Comparison of ENCODE assay signal across 1 cellular context in the genomic region with DNA sequence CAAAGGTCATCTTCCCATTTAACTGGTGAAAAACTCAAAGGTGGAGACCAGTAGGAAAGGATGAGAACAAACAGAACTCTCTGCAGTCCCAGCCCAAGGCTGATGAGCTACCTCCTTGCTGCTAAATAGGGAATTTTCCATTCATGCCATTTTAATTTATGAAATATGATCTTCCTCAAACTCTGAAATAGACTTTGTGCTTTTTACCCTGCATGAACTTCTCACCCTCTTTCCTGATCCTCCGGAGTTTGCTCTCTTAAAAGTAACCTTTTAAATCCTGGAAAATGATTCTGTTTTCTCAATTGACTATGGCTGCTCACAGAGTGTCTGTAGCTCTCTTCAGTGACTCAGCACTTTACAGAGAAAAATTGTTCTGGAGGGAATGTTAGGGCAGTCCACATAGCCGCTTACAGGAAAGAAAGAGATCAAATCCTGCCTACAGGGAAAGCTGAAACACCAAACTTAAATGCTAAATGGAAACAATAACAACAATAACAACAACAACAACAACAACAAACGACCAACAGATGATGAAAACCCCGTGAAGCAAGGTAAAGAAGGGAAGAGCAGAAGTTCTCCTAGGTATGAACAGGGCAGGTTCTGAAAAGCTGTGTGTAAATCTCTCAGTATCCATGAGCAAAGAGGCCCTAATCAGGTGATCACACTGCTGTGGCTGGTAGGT.
A peak's percentile ranks its signal among the peaks of the same experiment; 100 is the strongest.
TF ChIP-seq lines count a peak whose summit lies in the region.

No MANE protein-coding gene starts in this region.

TF ChIP-seq in HepG2, 621 proteins besides CTCF, POLR2A, EP300 and RAD21 (continued from another document and continues in another):
- TF ChIP-seq, protein P1, sequence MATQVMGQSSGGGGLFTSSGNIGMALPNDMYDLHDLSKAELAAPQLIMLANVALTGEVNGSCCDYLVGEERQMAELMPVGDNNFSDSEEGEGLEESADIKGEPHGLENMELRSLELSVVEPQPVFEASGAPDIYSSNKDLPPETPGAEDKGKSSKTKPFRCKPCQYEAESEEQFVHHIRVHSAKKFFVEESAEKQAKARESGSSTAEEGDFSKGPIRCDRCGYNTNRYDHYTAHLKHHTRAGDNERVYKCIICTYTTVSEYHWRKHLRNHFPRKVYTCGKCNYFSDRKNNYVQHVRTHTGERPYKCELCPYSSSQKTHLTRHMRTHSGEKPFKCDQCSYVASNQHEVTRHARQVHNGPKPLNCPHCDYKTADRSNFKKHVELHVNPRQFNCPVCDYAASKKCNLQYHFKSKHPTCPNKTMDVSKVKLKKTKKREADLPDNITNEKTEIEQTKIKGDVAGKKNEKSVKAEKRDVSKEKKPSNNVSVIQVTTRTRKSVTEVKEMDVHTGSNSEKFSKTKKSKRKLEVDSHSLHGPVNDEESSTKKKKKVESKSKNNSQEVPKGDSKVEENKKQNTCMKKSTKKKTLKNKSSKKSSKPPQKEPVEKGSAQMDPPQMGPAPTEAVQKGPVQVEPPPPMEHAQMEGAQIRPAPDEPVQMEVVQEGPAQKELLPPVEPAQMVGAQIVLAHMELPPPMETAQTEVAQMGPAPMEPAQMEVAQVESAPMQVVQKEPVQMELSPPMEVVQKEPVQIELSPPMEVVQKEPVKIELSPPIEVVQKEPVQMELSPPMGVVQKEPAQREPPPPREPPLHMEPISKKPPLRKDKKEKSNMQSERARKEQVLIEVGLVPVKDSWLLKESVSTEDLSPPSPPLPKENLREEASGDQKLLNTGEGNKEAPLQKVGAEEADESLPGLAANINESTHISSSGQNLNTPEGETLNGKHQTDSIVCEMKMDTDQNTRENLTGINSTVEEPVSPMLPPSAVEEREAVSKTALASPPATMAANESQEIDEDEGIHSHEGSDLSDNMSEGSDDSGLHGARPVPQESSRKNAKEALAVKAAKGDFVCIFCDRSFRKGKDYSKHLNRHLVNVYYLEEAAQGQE (IDR thresholded peaks at IDR 0.05; ENCODE audit: borderline replicate concordance in 1 of 2, low read depth in 1 of 2, low read length in 2 of 2) = peak in 1 of 2 experiments; percentile 61; a peak in 2 of 4 replicates
- TF ChIP-seq, protein P2, sequence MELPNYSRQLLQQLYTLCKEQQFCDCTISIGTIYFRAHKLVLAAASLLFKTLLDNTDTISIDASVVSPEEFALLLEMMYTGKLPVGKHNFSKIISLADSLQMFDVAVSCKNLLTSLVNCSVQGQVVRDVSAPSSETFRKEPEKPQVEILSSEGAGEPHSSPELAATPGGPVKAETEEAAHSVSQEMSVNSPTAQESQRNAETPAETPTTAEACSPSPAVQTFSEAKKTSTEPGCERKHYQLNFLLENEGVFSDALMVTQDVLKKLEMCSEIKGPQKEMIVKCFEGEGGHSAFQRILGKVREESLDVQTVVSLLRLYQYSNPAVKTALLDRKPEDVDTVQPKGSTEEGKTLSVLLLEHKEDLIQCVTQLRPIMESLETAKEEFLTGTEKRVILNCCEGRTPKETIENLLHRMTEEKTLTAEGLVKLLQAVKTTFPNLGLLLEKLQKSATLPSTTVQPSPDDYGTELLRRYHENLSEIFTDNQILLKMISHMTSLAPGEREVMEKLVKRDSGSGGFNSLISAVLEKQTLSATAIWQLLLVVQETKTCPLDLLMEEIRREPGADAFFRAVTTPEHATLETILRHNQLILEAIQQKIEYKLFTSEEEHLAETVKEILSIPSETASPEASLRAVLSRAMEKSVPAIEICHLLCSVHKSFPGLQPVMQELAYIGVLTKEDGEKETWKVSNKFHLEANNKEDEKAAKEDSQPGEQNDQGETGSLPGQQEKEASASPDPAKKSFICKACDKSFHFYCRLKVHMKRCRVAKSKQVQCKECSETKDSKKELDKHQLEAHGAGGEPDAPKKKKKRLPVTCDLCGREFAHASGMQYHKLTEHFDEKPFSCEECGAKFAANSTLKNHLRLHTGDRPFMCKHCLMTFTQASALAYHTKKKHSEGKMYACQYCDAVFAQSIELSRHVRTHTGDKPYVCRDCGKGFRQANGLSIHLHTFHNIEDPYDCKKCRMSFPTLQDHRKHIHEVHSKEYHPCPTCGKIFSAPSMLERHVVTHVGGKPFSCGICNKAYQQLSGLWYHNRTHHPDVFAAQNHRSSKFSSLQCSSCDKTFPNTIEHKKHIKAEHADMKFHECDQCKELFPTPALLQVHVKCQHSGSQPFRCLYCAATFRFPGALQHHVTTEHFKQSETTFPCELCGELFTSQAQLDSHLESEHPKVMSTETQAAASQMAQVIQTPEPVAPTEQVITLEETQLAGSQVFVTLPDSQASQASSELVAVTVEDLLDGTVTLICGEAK (IDR thresholded peaks at IDR 0.05) = peak; percentile 22; the same call in 1 of the 2 replicates
- TF ChIP-seq, protein P2 (CRISPR knock-in tag; IDR thresholded peaks at IDR 0.05) = no peak
- TF ChIP-seq, protein P3, sequence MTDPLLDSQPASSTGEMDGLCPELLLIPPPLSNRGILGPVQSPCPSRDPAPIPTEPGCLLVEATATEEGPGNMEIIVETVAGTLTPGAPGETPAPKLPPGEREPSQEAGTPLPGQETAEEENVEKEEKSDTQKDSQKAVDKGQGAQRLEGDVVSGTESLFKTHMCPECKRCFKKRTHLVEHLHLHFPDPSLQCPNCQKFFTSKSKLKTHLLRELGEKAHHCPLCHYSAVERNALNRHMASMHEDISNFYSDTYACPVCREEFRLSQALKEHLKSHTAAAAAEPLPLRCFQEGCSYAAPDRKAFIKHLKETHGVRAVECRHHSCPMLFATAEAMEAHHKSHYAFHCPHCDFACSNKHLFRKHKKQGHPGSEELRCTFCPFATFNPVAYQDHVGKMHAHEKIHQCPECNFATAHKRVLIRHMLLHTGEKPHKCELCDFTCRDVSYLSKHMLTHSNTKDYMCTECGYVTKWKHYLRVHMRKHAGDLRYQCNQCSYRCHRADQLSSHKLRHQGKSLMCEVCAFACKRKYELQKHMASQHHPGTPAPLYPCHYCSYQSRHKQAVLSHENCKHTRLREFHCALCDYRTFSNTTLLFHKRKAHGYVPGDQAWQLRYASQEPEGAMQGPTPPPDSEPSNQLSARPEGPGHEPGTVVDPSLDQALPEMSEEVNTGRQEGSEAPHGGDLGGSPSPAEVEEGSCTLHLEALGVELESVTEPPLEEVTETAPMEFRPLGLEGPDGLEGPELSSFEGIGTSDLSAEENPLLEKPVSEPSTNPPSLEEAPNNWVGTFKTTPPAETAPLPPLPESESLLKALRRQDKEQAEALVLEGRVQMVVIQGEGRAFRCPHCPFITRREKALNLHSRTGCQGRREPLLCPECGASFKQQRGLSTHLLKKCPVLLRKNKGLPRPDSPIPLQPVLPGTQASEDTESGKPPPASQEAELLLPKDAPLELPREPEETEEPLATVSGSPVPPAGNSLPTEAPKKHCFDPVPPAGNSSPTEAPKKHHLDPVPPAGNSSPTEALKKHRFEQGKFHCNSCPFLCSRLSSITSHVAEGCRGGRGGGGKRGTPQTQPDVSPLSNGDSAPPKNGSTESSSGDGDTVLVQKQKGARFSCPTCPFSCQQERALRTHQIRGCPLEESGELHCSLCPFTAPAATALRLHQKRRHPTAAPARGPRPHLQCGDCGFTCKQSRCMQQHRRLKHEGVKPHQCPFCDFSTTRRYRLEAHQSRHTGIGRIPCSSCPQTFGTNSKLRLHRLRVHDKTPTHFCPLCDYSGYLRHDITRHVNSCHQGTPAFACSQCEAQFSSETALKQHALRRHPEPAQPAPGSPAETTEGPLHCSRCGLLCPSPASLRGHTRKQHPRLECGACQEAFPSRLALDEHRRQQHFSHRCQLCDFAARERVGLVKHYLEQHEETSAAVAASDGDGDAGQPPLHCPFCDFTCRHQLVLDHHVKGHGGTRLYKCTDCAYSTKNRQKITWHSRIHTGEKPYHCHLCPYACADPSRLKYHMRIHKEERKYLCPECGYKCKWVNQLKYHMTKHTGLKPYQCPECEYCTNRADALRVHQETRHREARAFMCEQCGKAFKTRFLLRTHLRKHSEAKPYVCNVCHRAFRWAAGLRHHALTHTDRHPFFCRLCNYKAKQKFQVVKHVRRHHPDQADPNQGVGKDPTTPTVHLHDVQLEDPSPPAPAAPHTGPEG (CRISPR knock-in tag; IDR thresholded peaks at IDR 0.05) = no peak
- TF ChIP-seq ZNF776 (CRISPR knock-in tag; IDR thresholded peaks at IDR 0.05) = no peak
- TF ChIP-seq SMAD9 (CRISPR knock-in tag; IDR thresholded peaks at IDR 0.05) = no peak
- TF ChIP-seq, protein P4, sequence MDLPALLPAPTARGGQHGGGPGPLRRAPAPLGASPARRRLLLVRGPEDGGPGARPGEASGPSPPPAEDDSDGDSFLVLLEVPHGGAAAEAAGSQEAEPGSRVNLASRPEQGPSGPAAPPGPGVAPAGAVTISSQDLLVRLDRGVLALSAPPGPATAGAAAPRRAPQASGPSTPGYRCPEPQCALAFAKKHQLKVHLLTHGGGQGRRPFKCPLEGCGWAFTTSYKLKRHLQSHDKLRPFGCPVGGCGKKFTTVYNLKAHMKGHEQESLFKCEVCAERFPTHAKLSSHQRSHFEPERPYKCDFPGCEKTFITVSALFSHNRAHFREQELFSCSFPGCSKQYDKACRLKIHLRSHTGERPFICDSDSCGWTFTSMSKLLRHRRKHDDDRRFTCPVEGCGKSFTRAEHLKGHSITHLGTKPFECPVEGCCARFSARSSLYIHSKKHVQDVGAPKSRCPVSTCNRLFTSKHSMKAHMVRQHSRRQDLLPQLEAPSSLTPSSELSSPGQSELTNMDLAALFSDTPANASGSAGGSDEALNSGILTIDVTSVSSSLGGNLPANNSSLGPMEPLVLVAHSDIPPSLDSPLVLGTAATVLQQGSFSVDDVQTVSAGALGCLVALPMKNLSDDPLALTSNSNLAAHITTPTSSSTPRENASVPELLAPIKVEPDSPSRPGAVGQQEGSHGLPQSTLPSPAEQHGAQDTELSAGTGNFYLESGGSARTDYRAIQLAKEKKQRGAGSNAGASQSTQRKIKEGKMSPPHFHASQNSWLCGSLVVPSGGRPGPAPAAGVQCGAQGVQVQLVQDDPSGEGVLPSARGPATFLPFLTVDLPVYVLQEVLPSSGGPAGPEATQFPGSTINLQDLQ (CRISPR knock-in tag; IDR thresholded peaks at IDR 0.05) = no peak
- TF ChIP-seq RBAK (CRISPR knock-in tag; IDR thresholded peaks at IDR 0.05) = no peak
- TF ChIP-seq, protein P5, sequence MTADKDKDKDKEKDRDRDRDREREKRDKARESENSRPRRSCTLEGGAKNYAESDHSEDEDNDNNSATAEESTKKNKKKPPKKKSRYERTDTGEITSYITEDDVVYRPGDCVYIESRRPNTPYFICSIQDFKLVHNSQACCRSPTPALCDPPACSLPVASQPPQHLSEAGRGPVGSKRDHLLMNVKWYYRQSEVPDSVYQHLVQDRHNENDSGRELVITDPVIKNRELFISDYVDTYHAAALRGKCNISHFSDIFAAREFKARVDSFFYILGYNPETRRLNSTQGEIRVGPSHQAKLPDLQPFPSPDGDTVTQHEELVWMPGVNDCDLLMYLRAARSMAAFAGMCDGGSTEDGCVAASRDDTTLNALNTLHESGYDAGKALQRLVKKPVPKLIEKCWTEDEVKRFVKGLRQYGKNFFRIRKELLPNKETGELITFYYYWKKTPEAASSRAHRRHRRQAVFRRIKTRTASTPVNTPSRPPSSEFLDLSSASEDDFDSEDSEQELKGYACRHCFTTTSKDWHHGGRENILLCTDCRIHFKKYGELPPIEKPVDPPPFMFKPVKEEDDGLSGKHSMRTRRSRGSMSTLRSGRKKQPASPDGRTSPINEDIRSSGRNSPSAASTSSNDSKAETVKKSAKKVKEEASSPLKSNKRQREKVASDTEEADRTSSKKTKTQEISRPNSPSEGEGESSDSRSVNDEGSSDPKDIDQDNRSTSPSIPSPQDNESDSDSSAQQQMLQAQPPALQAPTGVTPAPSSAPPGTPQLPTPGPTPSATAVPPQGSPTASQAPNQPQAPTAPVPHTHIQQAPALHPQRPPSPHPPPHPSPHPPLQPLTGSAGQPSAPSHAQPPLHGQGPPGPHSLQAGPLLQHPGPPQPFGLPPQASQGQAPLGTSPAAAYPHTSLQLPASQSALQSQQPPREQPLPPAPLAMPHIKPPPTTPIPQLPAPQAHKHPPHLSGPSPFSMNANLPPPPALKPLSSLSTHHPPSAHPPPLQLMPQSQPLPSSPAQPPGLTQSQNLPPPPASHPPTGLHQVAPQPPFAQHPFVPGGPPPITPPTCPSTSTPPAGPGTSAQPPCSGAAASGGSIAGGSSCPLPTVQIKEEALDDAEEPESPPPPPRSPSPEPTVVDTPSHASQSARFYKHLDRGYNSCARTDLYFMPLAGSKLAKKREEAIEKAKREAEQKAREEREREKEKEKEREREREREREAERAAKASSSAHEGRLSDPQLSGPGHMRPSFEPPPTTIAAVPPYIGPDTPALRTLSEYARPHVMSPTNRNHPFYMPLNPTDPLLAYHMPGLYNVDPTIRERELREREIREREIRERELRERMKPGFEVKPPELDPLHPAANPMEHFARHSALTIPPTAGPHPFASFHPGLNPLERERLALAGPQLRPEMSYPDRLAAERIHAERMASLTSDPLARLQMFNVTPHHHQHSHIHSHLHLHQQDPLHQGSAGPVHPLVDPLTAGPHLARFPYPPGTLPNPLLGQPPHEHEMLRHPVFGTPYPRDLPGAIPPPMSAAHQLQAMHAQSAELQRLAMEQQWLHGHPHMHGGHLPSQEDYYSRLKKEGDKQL (CRISPR knock-in tag; IDR thresholded peaks at IDR 0.05; ENCODE audit: low read depth) = no peak
- TF ChIP-seq PTBP1 (IDR thresholded peaks at IDR 0.05; ENCODE audit: low read depth, low read length, poor library complexity, severe bottlenecking) = no peak
- peak; percentile 12; the same call in 1 of the 2 replicates for TF ChIP-seq SRF (IDR thresholded peaks at IDR 0.05; ENCODE audit: low read depth, low read length)
- TF ChIP-seq SALL1 (CRISPR knock-in tag; IDR thresholded peaks at IDR 0.05) = peak; percentile 58; the same call in 1 of the 2 replicates
- no peak for TF ChIP-seq ZNF282 (IDR thresholded peaks at IDR 0.05; ENCODE audit: partially characterized antibody)
- TF ChIP-seq RBM39 (IDR thresholded peaks at IDR 0.05; ENCODE audit: low read depth, low read length, poor library complexity, severe bottlenecking) = no peak
- TF ChIP-seq CAMTA2 (CRISPR knock-in tag; IDR thresholded peaks at IDR 0.05; ENCODE audit: borderline replicate concordance) = no peak
- TF ChIP-seq RXRB (CRISPR knock-in tag; IDR thresholded peaks at IDR 0.05; ENCODE audit: borderline replicate concordance) = peak; percentile 95
- TF ChIP-seq KLF12 (CRISPR knock-in tag; IDR thresholded peaks at IDR 0.05; ENCODE audit: borderline replicate concordance) = no peak
- TF ChIP-seq IRF2 (CRISPR knock-in tag; IDR thresholded peaks at IDR 0.05) = 0 out of 2 replicates have a peak, but pooled peaks have one; percentile 45
- TF ChIP-seq CENPT (CRISPR knock-in tag; IDR thresholded peaks at IDR 0.05; ENCODE audit: low read depth) = no peak
